In genomic region chr2:120012771-120013568, GRCh38 we compare ENCODE assay signal across 1 cellular context.
A peak's percentile ranks its signal among the peaks of the same experiment; 100 is the strongest.
TF ChIP-seq lines count a peak whose summit lies in the region.

Gene EPB41L5, plus strand, starts transcription at chr2:120013077. Its CDS starts 6,008 bp downstream, at chr2:120019085.

TF ChIP-seq in A549, 52 proteins besides CTCF, POLR2A, EP300 and RAD21 (continued from another document):
- TF ChIP-seq TFCP2L1 (CRISPR knock-in tag; IDR thresholded peaks at IDR 0.05): no peak
- TF ChIP-seq EHMT2 (IDR thresholded peaks at IDR 0.05; ENCODE audit: low read depth): no peak
- no peak for TF ChIP-seq NR3C1 (IDR thresholded peaks at IDR 0.05)
- TF ChIP-seq HOXB5 (CRISPR knock-in tag; IDR thresholded peaks at IDR 0.05): no peak
- TF ChIP-seq POLR2AphosphoS2 (conservative IDR thresholded peaks at IDR 0.05; ENCODE audit: low read length): no peak
- TF ChIP-seq MAZ (IDR thresholded peaks at IDR 0.05; ENCODE audit: borderline replicate concordance, low read depth, low read length): no peak
- TF ChIP-seq SMC3 (IDR thresholded peaks at IDR 0.05): 0 out of 3 replicates have a peak, but pooled peaks have one; percentile 11
- no peak for TF ChIP-seq CBX2 (IDR thresholded peaks at IDR 0.05; ENCODE audit: borderline replicate concordance, low read depth)
- TF ChIP-seq KDM1A (IDR thresholded peaks at IDR 0.05; ENCODE audit: low read depth): no peak
- no peak for TF ChIP-seq RFX5 (IDR thresholded peaks at IDR 0.05)
- TF ChIP-seq MAX (IDR thresholded peaks at IDR 0.05): peak; percentile 82; the same call in 1 of the 2 replicates
- 0 out of 2 replicates have a peak, but pooled peaks have one; percentile 37 for TF ChIP-seq HMGXB4 (CRISPR knock-in tag; IDR thresholded peaks at IDR 0.05; ENCODE audit: borderline replicate concordance)
- no peak for TF ChIP-seq FOXS1 (CRISPR knock-in tag; IDR thresholded peaks at IDR 0.05)
- TF ChIP-seq RARB (CRISPR knock-in tag; IDR thresholded peaks at IDR 0.05): no peak
- TF ChIP-seq JUNB (IDR thresholded peaks at IDR 0.05): no peak
- TF ChIP-seq ESRRA (IDR thresholded peaks at IDR 0.05; ENCODE audit: borderline replicate concordance, low read length): no peak
- TF ChIP-seq ZSCAN20 (CRISPR knock-in tag; IDR thresholded peaks at IDR 0.05): no peak
- no peak for TF ChIP-seq CEBPB (IDR thresholded peaks at IDR 0.05)
